ENCODE assay signal across 24 cellular contexts in genomic region chr14:96682401-96682800, GRCh38.
DNase-seq lines count a peak whose midpoint lies in the region; ATAC-seq, FAIRE-seq and TF ChIP-seq lines count a peak whose summit lies in the region.
"Had no signal": no experiment of that assay in that cellular context is flagged by ENCODE, and none has a peak within 500 bp of the region (broad histone marks: within the 10 kb centered on the region; RNA-seq: fewer than 3 reads in every experiment).

No MANE protein-coding gene starts in this region.

- H4K20me1 ChIP-seq in IMR-90 (ENCODE audit: insufficient read depth, low read length) (no peaks in the 10 kb centered on the region), astrocyte (ENCODE audit: insufficient read depth, low read length) (no peaks in the 10 kb centered on the region)
- H4K20me1 ChIP-seq: BLaER1 treated with 17β-estradiol and CSF1 and Interleukin-3, amounts not matched to agents 10 nM and 100 nM had no signal

- H3K36me3 ChIP-seq in IMR-90 (ENCODE audit: control insufficient read depth, insufficient read depth, low read length) (no peaks in the 10 kb centered on the region), astrocyte (ENCODE audit: insufficient read depth, low read length) (no peaks in the 10 kb centered on the region), gastroesophageal sphincter (no peaks in the 10 kb centered on the region)
- H3K36me3 ChIP-seq: BE2C; BLaER1 treated with 17β-estradiol and CSF1 and Interleukin-3, amounts not matched to agents 10 nM and 100 nM had no signal

- no peak for ATAC-seq in IMR-90 (ENCODE audit: low read depth)
- no peak for ATAC-seq in gastroesophageal sphincter
- no peak for ATAC-seq in HG03159 (IDR thresholded peaks at IDR 0.05; ENCODE audit: unreplicated experiment)
- ATAC-seq: HCT116 had no signal

- H3K23ac ChIP-seq in IMR-90 (ENCODE audit: low read depth, low read length) = no peak overlapping the region

- no peak for TF ChIP-seq RAD21 in IMR-90 (IDR thresholded peaks at IDR 0.05; ENCODE audit: low read length)

- peaks cover 3% of the 10 kb centered on the region for H3K9me3 Mint-ChIP-seq in astrocyte (ENCODE audit: unreplicated experiment)
- H3K9me3 Mint-ChIP-seq: CD4-positive, alpha-beta T cell had no signal

- H3K27ac Mint-ChIP-seq in astrocyte (ENCODE audit: unreplicated experiment) = peak overlapping the region; percentile 28
- H3K27ac Mint-ChIP-seq: CD14-positive monocyte; CD4-positive, alpha-beta T cell; CD8-positive, alpha-beta memory T cell had no signal

- H4K5ac ChIP-seq in IMR-90 (ENCODE audit: low read depth, low read length) = no peak overlapping the region

- H3K79me1 ChIP-seq in IMR-90 (ENCODE audit: low read depth in 1 of 2, low read length in 2 of 2) = no peaks in the 10 kb centered on the region

- H3K4me2 ChIP-seq in IMR-90 (ENCODE audit: low read depth, low read length) (no peak overlapping the region), astrocyte (ENCODE audit: low read length) (no peak overlapping the region)
- H3K4me2 ChIP-seq: BLaER1 treated with 17β-estradiol and CSF1 and Interleukin-3, amounts not matched to agents 10 nM and 100 nM had no signal

- no peak overlapping the region for H2BK20ac ChIP-seq in IMR-90 (ENCODE audit: low read depth, low read length)

- in situ Hi-C loops in IMR-90 (cut with MboI; ENCODE audit: low sequenced_read_pairs) = no loop called here

- H3K4me3 Mint-ChIP-seq in astrocyte (ENCODE audit: unreplicated experiment) = no peak overlapping the region
- H3K4me3 Mint-ChIP-seq: CD14-positive monocyte; CD4-positive, alpha-beta T cell; CD8-positive, alpha-beta memory T cell had no signal

- H2AK9ac ChIP-seq in IMR-90 (replicated peaks; ENCODE audit: low read depth, low read length, poor library complexity) = peak overlapping the region; percentile 42

- BruUV-seq in IMR-90 (replicated peaks; lab: Mats Ljungman, UMichigan) = no TSS peak

- no peak overlapping the region for H3K9ac ChIP-seq in IMR-90 (ENCODE audit: low read depth, low read length)
- H3K9ac ChIP-seq in astrocyte (ENCODE audit: low read length) = no peak overlapping the region
- H3K9ac ChIP-seq: BLaER1 treated with 17β-estradiol and CSF1 and Interleukin-3, amounts not matched to agents 10 nM and 100 nM had no signal

- H4K8ac ChIP-seq in IMR-90 (ENCODE audit: low read depth in 2 of 2, low read length in 2 of 2) = no peak overlapping the region

- peaks cover 16% of the 10 kb centered on the region for H3K27me3 Mint-ChIP-seq in astrocyte (ENCODE audit: low read depth, unreplicated experiment)

- no peak for TF ChIP-seq CTCF in IMR-90 (conservative IDR thresholded peaks at IDR 0.05; ENCODE audit: low read depth, low read length)
- no peak for TF ChIP-seq CTCF in astrocyte (IDR thresholded peaks at IDR 0.05; ENCODE audit: insufficient read depth, low read depth, low read length)
- no peak for TF ChIP-seq CTCF in gastroesophageal sphincter (IDR thresholded peaks at IDR 0.05)

- dilution Hi-C loops in IMR-90 (cut with HindIII; ENCODE audit: low sequenced_read_pairs, unreplicated experiment) = no loop called here

- DNase-seq in ELR (ENCODE audit: low read depth) (peak; percentile 13), IMR-90 (no peak), astrocyte (ENCODE audit: low read depth) (no peak), putamen (ENCODE audit: low spot score) (peak; percentile 63), urothelium cell line (ENCODE audit: low spot score) (no peak)
- DNase-seq: AML-193; BE2C; CD4-positive, alpha-beta T cell; CD8-positive, alpha-beta memory T cell; DMS 273 treated with DMSO at 0.1 percent for 48 hours; DMS79; GF-D8; H7 had no signal

- no peak overlapping the region for H3K14ac ChIP-seq in IMR-90 (replicated peaks; ENCODE audit: low read depth, low read length)

- H4K91ac ChIP-seq in IMR-90 (ENCODE audit: insufficient read depth, low read depth, low read length) = no peak overlapping the region

- intact Hi-C loops in IMR-90 (cut with micrococcal nuclease) = no loop called here

- no CpG with 5 or more reads among the region's 3 CpGs for WGBS in IMR-90 (ENCODE audit: extremely low coverage in 2 of 2, insufficient read length in 1 of 2), 2 experiments
- 41 to 65% methylated on average over 2 to 3 of the region's 3 CpGs for WGBS in gastroesophageal sphincter (ENCODE audit: low coverage in 1 of 2), 2 donors

- H3K4me1 ChIP-seq in IMR-90 (ENCODE audit: control insufficient read depth, insufficient read depth, low read length) (no peaks in the 10 kb centered on the region), astrocyte (ENCODE audit: insufficient read depth, low read length) (no peaks in the 10 kb centered on the region), gastroesophageal sphincter (no peaks in the 10 kb centered on the region)
- H3K4me1 ChIP-seq: BE2C had no signal

- no peak overlapping the region for H3K56ac ChIP-seq in IMR-90 (ENCODE audit: extremely low read depth, insufficient read depth, low read length)

- no peaks in the 10 kb centered on the region for H3K9me1 ChIP-seq in IMR-90 (ENCODE audit: insufficient read depth, low read length)

- H3K27ac ChIP-seq in IMR-90 (ENCODE audit: insufficient read depth, low read length) (no peak overlapping the region), astrocyte (ENCODE audit: low read depth, low read length) (no peak overlapping the region), gastroesophageal sphincter (no peak overlapping the region)
- H3K27ac ChIP-seq: 22Rv1; BLaER1 treated with 17β-estradiol and CSF1 and Interleukin-3, amounts not matched to agents 10 nM and 100 nM had no signal

- no peaks in the 10 kb centered on the region for H3K79me2 ChIP-seq in astrocyte (ENCODE audit: insufficient read depth, low read length)

- TF ChIP-seq POLR2A in IMR-90 (IDR thresholded peaks at IDR 0.05; ENCODE audit: low read depth, low read length) (no peak), gastroesophageal sphincter (IDR thresholded peaks at IDR 0.05) (no peak)

- no peak overlapping the region for H3K4ac ChIP-seq in IMR-90 (ENCODE audit: low read depth, low read length)

- TF ChIP-seq EP300 in gastroesophageal sphincter (IDR thresholded peaks at IDR 0.05) = no peak

- H3K4me3 ChIP-seq in IMR-90 (ENCODE audit: insufficient read depth, low read depth, low read length) (no peak overlapping the region), astrocyte (ENCODE audit: insufficient read depth, low read depth, low read length) (no peak overlapping the region), gastroesophageal sphincter (no peak overlapping the region)
- H3K4me3 ChIP-seq: BLaER1 treated with 17β-estradiol and CSF1 and Interleukin-3, amounts not matched to agents 10 nM and 100 nM had no signal

- no peak overlapping the region for H2BK120ac ChIP-seq in IMR-90 (ENCODE audit: low read depth, low read length)

- no peak overlapping the region for H2BK5ac ChIP-seq in IMR-90 (ENCODE audit: low read depth, low read length, poor library complexity, severe bottlenecking)

- CTCF ChIA-PET in IMR-90 (lab: Yijun Ruan, JAX) = no interaction called here

- H3K9me3 ChIP-seq in IMR-90 (ENCODE audit: control insufficient read depth, insufficient read depth, low read length) = no peaks in the 10 kb centered on the region
- H3K9me3 ChIP-seq in astrocyte (ENCODE audit: insufficient read depth, low read depth, low read length) = peaks cover 5% of the 10 kb centered on the region
- no peaks in the 10 kb centered on the region for H3K9me3 ChIP-seq in gastroesophageal sphincter
- H3K9me3 ChIP-seq: BE2C had no signal

- H2AK5ac ChIP-seq in IMR-90 (ENCODE audit: low read depth, low read length) = no peak overlapping the region

- no peak overlapping the region for H3K18ac ChIP-seq in IMR-90 (ENCODE audit: low read depth, low read length)

- no peaks in the 10 kb centered on the region for H3K36me3 Mint-ChIP-seq in astrocyte (ENCODE audit: low read depth, unreplicated experiment)
- H3K36me3 Mint-ChIP-seq: CD14-positive monocyte; CD8-positive, alpha-beta memory T cell had no signal

- H2AFZ ChIP-seq in IMR-90 (replicated peaks; ENCODE audit: low read length, poor library complexity) (no peak overlapping the region), astrocyte (ENCODE audit: low read depth, low read length) (no peak overlapping the region)

- POLR2A ChIA-PET in IMR-90 (lab: Charles Lee; ENCODE audit: unreplicated experiment) = no interaction called here

- FAIRE-seq in astrocyte (lab: Jason Lieb, UNC) = no peak
- no peak for FAIRE-seq in urothelium cell line (lab: Jason Lieb, UNC)
- FAIRE-seq: A204.1, D721Med, GM12891, GM18507, H1 had no signal

- no peaks in the 10 kb centered on the region for H3K4me1 Mint-ChIP-seq in astrocyte (ENCODE audit: low read depth, unreplicated experiment)
- H3K4me1 Mint-ChIP-seq: CD8-positive, alpha-beta memory T cell had no signal

- no peak overlapping the region for H2BK15ac ChIP-seq in IMR-90 (ENCODE audit: low read depth, low read length)

- H3K27me3 ChIP-seq in IMR-90 (ENCODE audit: control insufficient read depth, insufficient read depth, low read length) = no peaks in the 10 kb centered on the region
- no peaks in the 10 kb centered on the region for H3K27me3 ChIP-seq in astrocyte (ENCODE audit: insufficient read depth, low read length)
- peaks cover 3% of the 10 kb centered on the region for H3K27me3 ChIP-seq in gastroesophageal sphincter
- H3K27me3 ChIP-seq: BE2C; BLaER1 treated with 17β-estradiol and CSF1 and Interleukin-3, amounts not matched to agents 10 nM and 100 nM had no signal

TF ChIP-seq in IMR-90, 13 proteins besides CTCF, POLR2A, EP300 and RAD21 (continues in another document):
- TF ChIP-seq SMC3 (IDR thresholded peaks at IDR 0.05; ENCODE audit: low read depth, low read length) = no peak
- no peak for TF ChIP-seq MAZ (IDR thresholded peaks at IDR 0.05; ENCODE audit: borderline replicate concordance, low read depth, low read length)
- TF ChIP-seq, protein P1, sequence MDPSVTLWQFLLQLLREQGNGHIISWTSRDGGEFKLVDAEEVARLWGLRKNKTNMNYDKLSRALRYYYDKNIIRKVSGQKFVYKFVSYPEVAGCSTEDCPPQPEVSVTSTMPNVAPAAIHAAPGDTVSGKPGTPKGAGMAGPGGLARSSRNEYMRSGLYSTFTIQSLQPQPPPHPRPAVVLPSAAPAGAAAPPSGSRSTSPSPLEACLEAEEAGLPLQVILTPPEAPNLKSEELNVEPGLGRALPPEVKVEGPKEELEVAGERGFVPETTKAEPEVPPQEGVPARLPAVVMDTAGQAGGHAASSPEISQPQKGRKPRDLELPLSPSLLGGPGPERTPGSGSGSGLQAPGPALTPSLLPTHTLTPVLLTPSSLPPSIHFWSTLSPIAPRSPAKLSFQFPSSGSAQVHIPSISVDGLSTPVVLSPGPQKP (IDR thresholded peaks at IDR 0.05; ENCODE audit: borderline replicate concordance, low read depth, low read length) = no peak
- no peak for TF ChIP-seq BHLHE40 (IDR thresholded peaks at IDR 0.05; ENCODE audit: low read depth, low read length)
- no peak for TF ChIP-seq NFE2L2 (IDR thresholded peaks at IDR 0.05; ENCODE audit: low read depth, low read length)
- no peak for TF ChIP-seq FOS (IDR thresholded peaks at IDR 0.05; ENCODE audit: low read depth, low read length)
- no peak for TF ChIP-seq MXI1 (IDR thresholded peaks at IDR 0.05; ENCODE audit: borderline replicate concordance, low read depth, low read length)

Comparison
In these comparisons a context has a peak if more than half of its experiments do, and no peak if none do; other contexts are left out.
1. DNase-seq: peak in ELR (single experiment) and putamen (single experiment); none in IMR-90 (single experiment), astrocyte (single experiment) and urothelium cell line (single experiment).